Comparison of ENCODE assay signal across 8 cellular contexts in genomic region chr19:1105873-1106840, GRCh38. TPM values are rescaled to one million over a fixed set of nuclear protein-coding genes. Genes with fewer than 3 reads are reported as not detected.
DNase-seq lines count a peak whose midpoint lies in the region; ATAC-seq and TF ChIP-seq lines count a peak whose summit lies in the region.

No MANE protein-coding gene starts in this region.

- H3K36me3 ChIP-seq in Caco-2 (ENCODE audit: control insufficient read depth, insufficient read depth, low read length): peaks cover 1% of the 10 kb centered on the region
- no peaks in the 10 kb centered on the region; the same call in 1 of the 2 replicates for H3K36me3 ChIP-seq in PC-3 (ENCODE audit: low read depth, low read length)
- H3K36me3 ChIP-seq in duodenal mucosa (ENCODE audit: control insufficient read depth in 1 of 2, insufficient read depth in 2 of 2, low read length in 2 of 2): peaks cover 0 to 37% of the 10 kb centered on the region in 2 donors

- H3K79me2 ChIP-seq in PC-3 (ENCODE audit: low read length): peaks cover 6% of the 10 kb centered on the region; the same call in 1 of the 2 replicates

- DNase-seq in Caco-2 (no peak), PC-3 (no peak), progenitor cell of endocrine pancreas (ENCODE audit: low spot score, unreplicated experiment) (no peak), MV-4-11 (lab: John Stamatoyannopoulos, UW) (no peak), AG08395 (ENCODE audit: low spot score) (no peak), NOMO-1 treated with dmso at 0.1 percent for 144 hours (lab: John Stamatoyannopoulos, UW; ENCODE audit: unreplicated experiment) (no peak)

- H3K9ac ChIP-seq in PC-3 (ENCODE audit: low read length) (no peak overlapping the region), duodenal mucosa (ENCODE audit: low read depth in 1 of 2, low read length in 2 of 2) (no peak overlapping the region)

- H3K4me1 ChIP-seq in Caco-2: peaks cover 21% of the 10 kb centered on the region
- H3K4me1 ChIP-seq in PC-3 (ENCODE audit: insufficient read depth, low read length): peaks cover 25% of the 10 kb centered on the region
- peaks cover 35% of the 10 kb centered on the region in 2 donors for H3K4me1 ChIP-seq in duodenal mucosa (ENCODE audit: control insufficient read depth in 1 of 2, insufficient read depth in 2 of 2, low read length in 2 of 2)

- CTCF ChIA-PET in Caco-2 (lab: Charles Lee): no interaction called here
- CTCF ChIA-PET in PC-3 (lab: Charles Lee): interaction anchor here (0.6 kb wide), 1 partner anchor 9 kb away, joined by 3 read pairs; no protein-coding TSS in a partner anchor

- POLR2A ChIA-PET in Caco-2 (lab: Charles Lee) (no interaction called here), PC-3 (lab: Charles Lee; ENCODE audit: unreplicated experiment) (no interaction called here)

- H3K9me3 Mint-ChIP-seq in Caco-2 (ENCODE audit: unreplicated experiment) (no peaks in the 10 kb centered on the region), progenitor cell of endocrine pancreas (ENCODE audit: low read depth) (no peaks in the 10 kb centered on the region)

- H4K20me1 ChIP-seq in PC-3 (ENCODE audit: low read length): peaks cover 3% of the 10 kb centered on the region; the same call in 1 of the 2 replicates

- BruUV-seq in Caco-2 (replicated peaks; lab: Mats Ljungman, UMichigan) (no TSS peak), PC-3 (replicated peaks; lab: Mats Ljungman, UMichigan) (no TSS peak)

- H3K27ac Mint-ChIP-seq in Caco-2 (ENCODE audit: unreplicated experiment) (no peak overlapping the region), progenitor cell of endocrine pancreas (no peak overlapping the region)

- intact Hi-C loops in Caco-2 (cut with micrococcal nuclease; ENCODE audit: unreplicated experiment): loop anchor here (10.0 kb wide), 1 partner anchor 81 kb away; the partner anchor contains the start of genes CNN2, RNU6-2 and TMEM259
- intact Hi-C loops in PC-3 (cut with micrococcal nuclease): loop anchor here (10.0 kb wide), 1 partner anchor 69 kb away; the partner anchor contains the start of gene SBNO2

- H3K27ac ChIP-seq in PC-3 (ENCODE audit: low read length): no peak overlapping the region
- peak overlapping the region; percentile 20 for H3K27ac ChIP-seq in duodenal mucosa (ENCODE audit: low read depth, low read length)

- H3K9me2 ChIP-seq in PC-3 (replicated peaks; ENCODE audit: low read length): no peaks in the 10 kb centered on the region

- peaks cover 61% of the 10 kb centered on the region for H3K36me3 Mint-ChIP-seq in Caco-2 (ENCODE audit: insufficient read depth, unreplicated experiment)
- H3K36me3 Mint-ChIP-seq in progenitor cell of endocrine pancreas (ENCODE audit: insufficient read depth): no peaks in the 10 kb centered on the region

- H3K4me2 ChIP-seq in PC-3 (ENCODE audit: low read length): peak overlapping the region; percentile 90

- no peak for TF ChIP-seq CTCF in Caco-2 (IDR thresholded peaks at IDR 0.05; ENCODE audit: insufficient read depth in 1 of 2, low read depth in 1 of 2, low read length in 1 of 2, severe bottlenecking in 1 of 2, unreplicated experiment in 1 of 2)
- TF ChIP-seq CTCF in PC-3 (conservative IDR thresholded peaks at IDR 0.05; ENCODE audit: low read depth, low read length): no peak
- no peak for TF ChIP-seq CTCF in progenitor cell of endocrine pancreas (IDR thresholded peaks at IDR 0.05; ENCODE audit: unreplicated experiment)

- peaks cover 4% of the 10 kb centered on the region for H3F3A ChIP-seq in PC-3 (ENCODE audit: low read length, unreplicated experiment)

- H3K4me1 Mint-ChIP-seq in Caco-2 (ENCODE audit: low read depth, unreplicated experiment) (no peaks in the 10 kb centered on the region), progenitor cell of endocrine pancreas (ENCODE audit: low read depth) (peaks cover 16% of the 10 kb centered on the region)

- no peaks in the 10 kb centered on the region for H3K27me3 Mint-ChIP-seq in Caco-2 (ENCODE audit: insufficient read depth, unreplicated experiment)
- no peaks in the 10 kb centered on the region for H3K27me3 Mint-ChIP-seq in progenitor cell of endocrine pancreas

- H3K9me3 ChIP-seq in Caco-2 (no peaks in the 10 kb centered on the region), PC-3 (ENCODE audit: low read length) (no peaks in the 10 kb centered on the region), duodenal mucosa (ENCODE audit: control insufficient read depth in 1 of 2, low read length in 2 of 2) (no peaks in the 10 kb centered on the region)

- H3K4me3 Mint-ChIP-seq in Caco-2 (ENCODE audit: unreplicated experiment) (peak overlapping the region; percentile 52), progenitor cell of endocrine pancreas (ENCODE audit: low read depth) (peak overlapping the region; percentile 42)

- ATAC-seq in PC-3: no peak
- no peak for ATAC-seq in GM21786 (IDR thresholded peaks at IDR 0.05; ENCODE audit: unreplicated experiment)

- H3K4me3 ChIP-seq in Caco-2 (ENCODE audit: low read depth, low read length) (peak overlapping the region; percentile 97), PC-3 (ENCODE audit: low read length) (peak overlapping the region; percentile 77; the same call in 1 of the 2 replicates), duodenal mucosa (ENCODE audit: low read depth in 1 of 2, low read length in 2 of 2) (no peak overlapping the region)

- H3K27me3 ChIP-seq in Caco-2 (replicated peaks; ENCODE audit: control insufficient read depth, insufficient read depth, low read length) (no peaks in the 10 kb centered on the region), PC-3 (ENCODE audit: low read length) (no peaks in the 10 kb centered on the region), duodenal mucosa (ENCODE audit: control insufficient read depth in 1 of 2, insufficient read depth in 2 of 2, low read length in 2 of 2) (no peaks in the 10 kb centered on the region)

- no peak overlapping the region for H2AFZ ChIP-seq in PC-3 (ENCODE audit: low read length)

RNA-seq across cellular contexts. Expression of gene GPX4, which starts 2.4 kb away (rescaled TPM):
- total RNA-seq in Caco-2 (2022): 500 and 546 TPM in 2 replicates
- total RNA-seq in PC-3 (2014; rRNA removed): 517 and 644 TPM in 2 replicates
- 231 and 236 TPM in 2 replicates for total RNA-seq in progenitor cell of endocrine pancreas

RNA-seq across cellular contexts. Expression of gene POLR2E, which starts 11.0 kb away (rescaled TPM):
- 264 and 272 TPM in 2 replicates for total RNA-seq in Caco-2 (2022)
- 335 and 375 TPM in 2 replicates for total RNA-seq in PC-3 (2014; rRNA removed)
- total RNA-seq in progenitor cell of endocrine pancreas: 161 TPM in 2 replicates

RNA-seq across cellular contexts. Expression of gene ARHGAP45, which starts 39.2 kb away (rescaled TPM):
- total RNA-seq in Caco-2 (2022): 38.6 and 43.3 TPM in 2 replicates
- 45.3 and 68.4 TPM in 2 replicates for total RNA-seq in PC-3 (2014; rRNA removed)
- total RNA-seq in progenitor cell of endocrine pancreas: 6.1 and 8.1 TPM in 2 replicates

Comparison
In these comparisons a context has a peak if more than half of its experiments do, and no peak if none do; other contexts are left out.
1. H3K4me3 ChIP-seq: peak in Caco-2 (single experiment) and PC-3 (single experiment); none in duodenal mucosa (0 of 2).